10 cellular contexts compared by ENCODE assay signal in the genomic region with DNA sequence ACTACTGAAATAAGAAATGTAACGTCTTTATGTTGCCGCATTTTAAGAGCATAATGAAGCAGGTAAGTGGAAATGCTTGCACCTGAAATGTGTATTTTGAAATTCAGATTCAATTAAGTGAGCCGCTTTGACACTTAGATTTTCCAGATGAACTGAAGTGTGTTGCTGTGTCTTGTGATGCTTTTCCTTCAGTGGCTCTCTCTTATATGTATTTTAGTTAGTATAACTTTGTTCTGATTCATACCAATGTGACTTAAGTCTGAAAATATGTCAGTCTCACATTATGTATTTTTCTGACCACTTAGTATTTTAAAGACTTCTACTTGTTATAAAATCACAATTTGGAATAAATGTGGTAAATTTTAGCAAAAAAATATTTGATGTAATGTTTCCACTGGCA. TPM values are rescaled to one million over a fixed set of nuclear protein-coding genes. Genes with fewer than 3 reads are reported as not detected.
DNase-seq lines count a peak whose midpoint lies in the region; ATAC-seq, FAIRE-seq and TF ChIP-seq lines count a peak whose summit lies in the region.
"Not testable (repeated sequence)": the region's sequence is repeated elsewhere in the genome, so short reads cannot be mapped to it uniquely, and the experiment has no call there.
"Had no signal": no experiment of that assay in that cellular context is flagged by ENCODE, and none has a peak within 500 bp of the region (broad histone marks: within the 10 kb centered on the region; RNA-seq: fewer than 3 reads in every experiment).

No MANE protein-coding gene starts in this region.

- CTCF ChIA-PET in A549 (lab: Yijun Ruan, JAX); IMR-90 (lab: Yijun Ruan, JAX): not testable (repeated sequence)

- H3K9me3 ChIP-seq in A549; IMR-90 (ENCODE audit: control insufficient read depth, insufficient read depth, low read length); keratinocyte (ENCODE audit: control insufficient read depth, low read depth, low read length); skeletal muscle satellite cell (replicated peaks; ENCODE audit: low read length): not testable (repeated sequence)

- 84% methylated on average over 3 of the region's 3 CpGs for WGBS in A549 (ENCODE audit: missing lambda C conversion rate)
- 0% methylated on average over 1 of the region's 3 CpGs; no CpG with 5 or more reads in 1 of the 2 experiments for WGBS in IMR-90 (ENCODE audit: extremely low coverage in 2 of 2, insufficient read length in 1 of 2), 2 experiments

- FAIRE-seq in A549 (lab: Jason Lieb, UNC) (peak; percentile 7), TTC549 (lab: Jason Lieb, UNC) (peak; percentile 11)
- not testable (repeated sequence) for FAIRE-seq in bronchial epithelial cell (lab: Jason Lieb, UNC); keratinocyte (lab: Jason Lieb, UNC)

- peak overlapping the region in 1 of 2 experiments; percentile 48; a peak in 2 of 4 replicates for H4K8ac ChIP-seq in IMR-90 (ENCODE audit: low read depth in 2 of 2, low read length in 2 of 2)

- not testable (repeated sequence) for ATAC-seq in A549
- peak; percentile 75 for ATAC-seq in IMR-90 (ENCODE audit: low read depth)

- not testable (repeated sequence) for H2AK9ac ChIP-seq in IMR-90 (replicated peaks; ENCODE audit: low read depth, low read length, poor library complexity)

- H2BK120ac ChIP-seq in IMR-90 (ENCODE audit: low read depth, low read length) = peak overlapping the region; percentile 88

- peak overlapping the region; percentile 85 for H2BK5ac ChIP-seq in IMR-90 (ENCODE audit: low read depth, low read length, poor library complexity, severe bottlenecking)

- H3K9ac ChIP-seq in IMR-90 (ENCODE audit: low read depth, low read length); keratinocyte (ENCODE audit: control insufficient read depth, extremely low read depth, insufficient read depth, low read length): not testable (repeated sequence)
- H3K9ac ChIP-seq in skeletal muscle satellite cell (ENCODE audit: low read depth, low read length) = peak overlapping the region; percentile 35

- not testable (repeated sequence) for H3K27me3 ChIP-seq in IMR-90 (ENCODE audit: control insufficient read depth, insufficient read depth, low read length); bronchial epithelial cell (ENCODE audit: control insufficient read depth, insufficient read depth, low read length); keratinocyte (ENCODE audit: control insufficient read depth, extremely low read depth, insufficient read depth, low read length); skeletal muscle satellite cell (ENCODE audit: control insufficient read depth, insufficient read depth, low read length)

- peaks cover 16% of the 10 kb centered on the region for H3K4me1 ChIP-seq in A549
- not testable (repeated sequence) for H3K4me1 ChIP-seq in IMR-90 (ENCODE audit: control insufficient read depth, insufficient read depth, low read length)
- peaks cover 14% of the 10 kb centered on the region for H3K4me1 ChIP-seq in keratinocyte (ENCODE audit: control insufficient read depth, extremely low read depth, insufficient read depth, low read length)
- H3K4me1 ChIP-seq in skeletal muscle satellite cell (ENCODE audit: control insufficient read depth, insufficient read depth, low read length) = peaks cover 14% of the 10 kb centered on the region

- H3K14ac ChIP-seq in IMR-90 (replicated peaks; ENCODE audit: low read depth, low read length) = 0 out of 2 replicates have a peak overlapping the region, but pooled peaks have one; percentile 52

- not testable (repeated sequence) for H2AFZ ChIP-seq in IMR-90 (replicated peaks; ENCODE audit: low read length, poor library complexity); keratinocyte (ENCODE audit: control insufficient read depth, low read length)

- peak overlapping the region; percentile 56; the same call in 1 of the 2 replicates for H4K91ac ChIP-seq in IMR-90 (ENCODE audit: insufficient read depth, low read depth, low read length)

- TF ChIP-seq EP300 in A549 (IDR thresholded peaks at IDR 0.05) = not testable (repeated sequence)

- intact Hi-C loops in IMR-90 (cut with micrococcal nuclease) = not testable (repeated sequence)

- not testable (repeated sequence) for H4K20me1 ChIP-seq in IMR-90 (ENCODE audit: insufficient read depth, low read length); keratinocyte (ENCODE audit: control insufficient read depth, extremely low read depth, insufficient read depth, low read length)

- not testable (repeated sequence) for TF ChIP-seq POLR2A in A549 (IDR thresholded peaks at IDR 0.05; ENCODE audit: low read length); IMR-90 (IDR thresholded peaks at IDR 0.05; ENCODE audit: low read depth, low read length)

- H2BK15ac ChIP-seq in IMR-90 (ENCODE audit: low read depth, low read length) = 0 out of 3 replicates have a peak overlapping the region, but pooled peaks have one; percentile 61

- H3K4me2 ChIP-seq in A549 (peak overlapping the region; percentile 25), IMR-90 (ENCODE audit: low read depth, low read length) (peak overlapping the region; percentile 57; the same call in 1 of the 2 replicates), keratinocyte (ENCODE audit: control insufficient read depth, extremely low read depth, insufficient read depth, low read depth, low read length) (peak overlapping the region; percentile 16), skeletal muscle satellite cell (ENCODE audit: low read length) (peak overlapping the region; percentile 64)

- dilution Hi-C loops in IMR-90 (cut with HindIII; ENCODE audit: low sequenced_read_pairs, unreplicated experiment); keratinocyte (cut with MboI; ENCODE audit: extremely low pct_ligation_motif_present, low sequenced_read_pairs): not testable (repeated sequence)

- in situ Hi-C loops in IMR-90 (cut with MboI; ENCODE audit: low sequenced_read_pairs) = not testable (repeated sequence)

- peak overlapping the region; percentile 60; the same call in 1 of the 2 replicates for H3K4ac ChIP-seq in IMR-90 (ENCODE audit: low read depth, low read length)

- not testable (repeated sequence) for H3K79me1 ChIP-seq in IMR-90 (ENCODE audit: low read depth in 1 of 2, low read length in 2 of 2)

- H3K56ac ChIP-seq in IMR-90 (ENCODE audit: extremely low read depth, insufficient read depth, low read length) = peak overlapping the region; percentile 39; the same call in 1 of the 2 replicates

- not testable (repeated sequence) for H3K79me2 ChIP-seq in keratinocyte (ENCODE audit: control insufficient read depth, insufficient read depth, low read length)

- H2BK20ac ChIP-seq in IMR-90 (ENCODE audit: low read depth, low read length) = peak overlapping the region; percentile 76; the same call in 1 of the 2 replicates

- not testable (repeated sequence) for DNase-seq in A549 (ENCODE audit: low read depth in 1 of 2, low spot score in 1 of 2); keratinocyte (ENCODE audit: low read depth, low spot score)
- DNase-seq in ELR (ENCODE audit: low read depth) = peak; percentile 73
- DNase-seq in IMR-90 = peak; percentile 33
- peak; percentile 49 for DNase-seq in bronchial epithelial cell (ENCODE audit: low read depth)
- peak; percentile 11 for DNase-seq in epithelial cell of esophagus (ENCODE audit: low read depth)

- not testable (repeated sequence) for TF ChIP-seq CTCF in A549 (IDR thresholded peaks at IDR 0.05); IMR-90 (conservative IDR thresholded peaks at IDR 0.05; ENCODE audit: low read depth, low read length); bronchial epithelial cell (IDR thresholded peaks at IDR 0.05; ENCODE audit: insufficient read depth, low read length, severe bottlenecking); epithelial cell of esophagus (IDR thresholded peaks at IDR 0.05; ENCODE audit: insufficient read depth, low read depth, low read length, missing control alignments); keratinocyte (optimal IDR thresholded peaks at IDR 0.05 in 1 of 3, IDR thresholded peaks at IDR 0.05 in 1 of 3, conservative IDR thresholded peaks at IDR 0.05 in 1 of 3; ENCODE audit: extremely low read depth in 1 of 3, insufficient read depth in 2 of 3, low read length in 3 of 3)

- H3K36me3 ChIP-seq in IMR-90 (ENCODE audit: control insufficient read depth, insufficient read depth, low read length); bronchial epithelial cell (ENCODE audit: control insufficient read depth, insufficient read depth, low read length); keratinocyte (ENCODE audit: control insufficient read depth in 2 of 2, extremely low read depth in 1 of 2, insufficient read depth in 2 of 2, low read length in 2 of 2); skeletal muscle satellite cell (ENCODE audit: insufficient read depth, low read length): not testable (repeated sequence)

- peak overlapping the region; percentile 61; the same call in 1 of the 2 replicates for H3K18ac ChIP-seq in IMR-90 (ENCODE audit: low read depth, low read length)

- not testable (repeated sequence) for BruUV-seq in IMR-90 (replicated peaks; lab: Mats Ljungman, UMichigan)

- peak overlapping the region; percentile 94; the same call in 1 of the 2 replicates for H3K23ac ChIP-seq in IMR-90 (ENCODE audit: low read depth, low read length)

- not testable (repeated sequence) for H3K27ac ChIP-seq in A549; IMR-90 (ENCODE audit: insufficient read depth, low read length); keratinocyte (ENCODE audit: control insufficient read depth, insufficient read depth, low read length)

- not testable (repeated sequence) for H2AK5ac ChIP-seq in IMR-90 (ENCODE audit: low read depth, low read length)

- H3K9me1 ChIP-seq in IMR-90 (ENCODE audit: insufficient read depth, low read length); keratinocyte (ENCODE audit: control insufficient read depth, extremely low read depth, insufficient read depth, low read length): not testable (repeated sequence)

- not testable (repeated sequence) for TF ChIP-seq RAD21 in A549 (conservative IDR thresholded peaks at IDR 0.05 in 1 of 2, IDR thresholded peaks at IDR 0.05 in 1 of 2); IMR-90 (IDR thresholded peaks at IDR 0.05; ENCODE audit: low read length)

- not testable (repeated sequence) for H4K5ac ChIP-seq in IMR-90 (ENCODE audit: low read depth, low read length)

- POLR2A ChIA-PET in A549 (lab: Yijun Ruan, JAX); IMR-90 (lab: Charles Lee; ENCODE audit: unreplicated experiment): not testable (repeated sequence)

- H3K4me3 ChIP-seq in A549; IMR-90 (ENCODE audit: insufficient read depth, low read depth, low read length); bronchial epithelial cell (ENCODE audit: low read depth, low read length); epithelial cell of esophagus (ENCODE audit: low read length); keratinocyte (ENCODE audit: control insufficient read depth in 2 of 3, extremely low read depth in 1 of 3, insufficient read depth in 2 of 3, low read depth in 1 of 3, low read length in 3 of 3); skeletal muscle satellite cell (ENCODE audit: low read length): not testable (repeated sequence)

RNA-seq across cellular contexts. Expression of gene ANKRD18B, which starts 25.4 kb away (rescaled TPM):
- 11.3 and 12.6 TPM in 2 replicates for polyA plus RNA-seq in A549 (2011; rRNA removed)
- polyA plus RNA-seq in A549 (2012; cell fraction: cytosol; rRNA removed) = 2.4 and 2.6 TPM in 2 replicates
- polyA plus RNA-seq in A549 (2012; cell fraction: nucleus; rRNA removed) = 1.5 and 2.4 TPM in 2 replicates
- polyA plus RNA-seq in A549 (2017; fragmentation: RNase III; extraction: RNeasy Plus Mini Kit Qiagen cat#74134 plus additional on column Dnase treatment) = 4.2 to 5.6 TPM (median 4.6 TPM) in 3 replicates
- 8.6 and 11.4 TPM in 2 replicates for polyA minus RNA-seq in A549 (2011; rRNA and poly(A)+ RNA removed)
- 13.4 and 14.7 TPM in 2 replicates for total RNA-seq in IMR-90 (2012; rRNA removed)
- 5.8 and 7.1 TPM in 2 replicates for polyA plus RNA-seq in IMR-90 (2012; rRNA removed)
- 1.8 and 2.0 TPM in 2 replicates for polyA plus RNA-seq in IMR-90 (2012; cell fraction: cytosol; rRNA removed)
- 1.1 and 7.0 TPM in 2 replicates for polyA plus RNA-seq in IMR-90 (2012; cell fraction: nucleus; rRNA removed; ENCODE audit: low replicate concordance)
- total RNA-seq in bronchial epithelial cell = 5.8 and 6.0 TPM in 2 replicates
- 1.1 to 16.9 TPM (median 2.9 TPM) in 3 replicates for polyA plus RNA-seq in keratinocyte
- polyA plus RNA-seq in keratinocyte (2011; ENCODE audit: low read depth) = 9.1 TPM
- polyA plus RNA-seq in keratinocyte (2011; cell fraction: cytosol; rRNA removed) = 1.2 and 20.5 TPM in 2 replicates
- polyA plus RNA-seq in keratinocyte (2011; cell fraction: nucleus; rRNA removed) = 9.4 and 15.1 TPM in 2 replicates
- 4.1 and 5.1 TPM in 2 replicates for polyA plus RNA-seq in keratinocyte (2012; ENCODE audit: low replicate concordance)
- 0.49 to 5.2 TPM (median 1.2 TPM) in 3 replicates for polyA minus RNA-seq in keratinocyte
- 1.3 TPM for polyA minus RNA-seq in keratinocyte (2011; cell fraction: cytosol; rRNA and poly(A)+ RNA removed)
- 4.1 and 7.8 TPM in 2 replicates for polyA minus RNA-seq in keratinocyte (2011; cell fraction: nucleus; rRNA and poly(A)+ RNA removed)
- total RNA-seq in skeletal muscle satellite cell (2012; rRNA removed) = under 0.01 and 0.22 TPM in 2 replicates
- total RNA-seq: CD4-positive, CD25-positive, alpha-beta regulatory T cell had no signal
- polyA plus RNA-seq: CD4-positive, CD25-positive, alpha-beta regulatory T cell; IgD-negative memory B cell had no signal
